In the genomic region with DNA sequence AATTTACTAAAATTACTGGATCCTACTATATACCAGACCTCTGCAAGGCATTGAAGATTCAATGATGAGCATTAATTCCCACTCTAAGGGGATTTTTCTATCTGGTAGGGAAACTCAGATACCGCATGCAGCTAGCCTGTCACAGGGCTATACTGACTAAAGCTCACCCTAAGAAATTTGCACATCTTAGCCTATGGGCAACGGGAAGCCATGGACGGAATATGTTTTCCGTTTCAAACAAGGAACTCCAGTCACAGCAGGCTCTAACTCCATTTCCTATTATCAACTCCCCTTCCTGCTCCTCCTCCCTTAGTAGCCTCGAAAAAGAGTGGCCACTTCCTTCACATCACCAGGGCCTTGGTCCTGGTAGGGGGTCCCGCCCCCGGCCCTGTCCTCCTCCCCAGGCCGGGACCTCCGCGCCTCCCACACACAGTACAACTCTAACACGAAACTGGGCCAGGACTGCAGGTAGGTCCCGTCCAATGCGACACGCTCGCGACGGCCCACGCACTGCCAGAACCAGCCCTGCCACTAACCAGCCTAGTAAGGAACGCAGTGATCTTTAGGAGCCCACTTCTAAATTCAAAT, we compare ENCODE assay signal across 8 cellular contexts. TPM values are rescaled to one million over a fixed set of nuclear protein-coding genes. Genes with fewer than 3 reads are reported as not detected.
DNase-seq lines count a peak whose midpoint lies in the region; ATAC-seq and TF ChIP-seq lines count a peak whose summit lies in the region.

No MANE protein-coding gene starts in this region.

- peak; percentile 21 for ATAC-seq in GM21367 (IDR thresholded peaks at IDR 0.05; ENCODE audit: unreplicated experiment)

- peak overlapping the region; percentile 49 for H3K4ac ChIP-seq in trophoblast cell (ENCODE audit: low read depth, low read length)

- peak overlapping the region; percentile 58; the same call in 1 of the 2 replicates for H3K9ac ChIP-seq in HUES48 (ENCODE audit: low read depth, low read length)
- peak overlapping the region; percentile 28 for H3K9ac ChIP-seq in trophoblast cell (ENCODE audit: low read length)

- H3K79me2 ChIP-seq in DOHH2 (ENCODE audit: control insufficient read depth, low read length) (peaks cover 25% of the 10 kb centered on the region), trophoblast cell (ENCODE audit: control insufficient read depth, insufficient read depth, low read length, poor library complexity) (peaks cover 7% of the 10 kb centered on the region)

- WGBS in trophoblast cell (ENCODE audit: extremely low coverage, insufficient coverage, insufficient read length), result no CpG with 5 or more reads among the region's 19 CpGs

- H3K27me3 ChIP-seq in DOHH2 (ENCODE audit: control insufficient read depth, low read length) (no peaks in the 10 kb centered on the region), HUES48 (ENCODE audit: control insufficient read depth, insufficient read depth, low read length) (no peaks in the 10 kb centered on the region), trophoblast cell (ENCODE audit: insufficient read depth, low read length) (no peaks in the 10 kb centered on the region)

- no peak overlapping the region for H2BK12ac ChIP-seq in trophoblast cell (ENCODE audit: low read length)

- no peak overlapping the region for H2AK5ac ChIP-seq in trophoblast cell (ENCODE audit: low read length)

- H3K9me3 ChIP-seq in DOHH2 (ENCODE audit: control insufficient read depth, insufficient read depth, low read length), result no peaks in the 10 kb centered on the region
- H3K9me3 ChIP-seq in HUES48 (ENCODE audit: control insufficient read depth, insufficient read depth, low read length), result no peaks in the 10 kb centered on the region
- H3K9me3 ChIP-seq in trophoblast cell (ENCODE audit: insufficient read depth, low read depth, low read length), result no peaks in the 10 kb centered on the region

- peak overlapping the region; percentile 97 for H4K12ac ChIP-seq in trophoblast cell (ENCODE audit: low read depth, low read length)

- H4K8ac ChIP-seq in trophoblast cell (ENCODE audit: low read depth, low read length), result peak overlapping the region; percentile 92

- H2BK5ac ChIP-seq in trophoblast cell (ENCODE audit: low read depth, low read length, poor library complexity), result peak overlapping the region; percentile 42

- peak overlapping the region; percentile 38 for H2BK120ac ChIP-seq in trophoblast cell (ENCODE audit: insufficient read depth, low read length, poor library complexity)

- peak overlapping the region; percentile 54 for H3K14ac ChIP-seq in trophoblast cell (ENCODE audit: low read length)

- peak; percentile 17 for DNase-seq in germinal center (ENCODE audit: low spot score)
- DNase-seq in trophoblast cell, result no peak
- no peak for DNase-seq in pons (ENCODE audit: low spot score)
- DNase-seq in 8988T, result no peak

- H4K91ac ChIP-seq in trophoblast cell (ENCODE audit: low read depth, low read length), result peak overlapping the region; percentile 87

- no peaks in the 10 kb centered on the region for H3F3A ChIP-seq in DOHH2 (ENCODE audit: control insufficient read depth, insufficient read depth)

- H3K4me1 ChIP-seq in DOHH2 (ENCODE audit: control insufficient read depth, low read length) (peaks cover 20% of the 10 kb centered on the region), HUES48 (ENCODE audit: control insufficient read depth, insufficient read depth, low read length) (peaks cover 5% of the 10 kb centered on the region; the same call in 1 of the 2 replicates), trophoblast cell (ENCODE audit: control insufficient read depth in 1 of 2, insufficient read depth in 2 of 2, low read length in 2 of 2) (peaks cover 4 to 6% of the 10 kb centered on the region in 2 experiments)

- no peak overlapping the region for H3K23ac ChIP-seq in trophoblast cell (ENCODE audit: low read length)

- peak overlapping the region; percentile 100 for H3K4me3 ChIP-seq in DOHH2 (ENCODE audit: low read length)
- H3K4me3 ChIP-seq in HUES48 (ENCODE audit: low read depth, low read length), result peak overlapping the region; percentile 98
- peak overlapping the region; percentile 92 for H3K4me3 ChIP-seq in WI38 (ENCODE audit: low read depth, low read length)
- peak overlapping the region; percentile 63 for H3K4me3 ChIP-seq in trophoblast cell (ENCODE audit: low read depth, low read length)

- H4K20me1 ChIP-seq in DOHH2 (ENCODE audit: control insufficient read depth, insufficient read depth, low read depth, low read length), result no peaks in the 10 kb centered on the region

- TF ChIP-seq CTCF in DOHH2 (IDR thresholded peaks at IDR 0.05; ENCODE audit: low read depth, low read length, poor library complexity, severe bottlenecking) (no peak), WI38 (IDR thresholded peaks at IDR 0.05; ENCODE audit: low read depth, low read length) (no peak)

- peak overlapping the region; percentile 98 for H3K4me2 ChIP-seq in DOHH2 (ENCODE audit: low read length)
- H3K4me2 ChIP-seq in trophoblast cell (ENCODE audit: low read length), result peak overlapping the region; percentile 77

- H3K36me3 ChIP-seq in DOHH2 (ENCODE audit: control insufficient read depth, low read length) (peaks cover 37% of the 10 kb centered on the region), HUES48 (ENCODE audit: control insufficient read depth, insufficient read depth, low read length) (peaks cover 25% of the 10 kb centered on the region), trophoblast cell (ENCODE audit: control insufficient read depth in 1 of 2, insufficient read depth in 2 of 2, low read length in 2 of 2) (peaks cover 4 to 18% of the 10 kb centered on the region in 2 experiments)

- H3K79me1 ChIP-seq in trophoblast cell (ENCODE audit: low read length), result peaks cover 7% of the 10 kb centered on the region

- no peaks in the 10 kb centered on the region for H3K9me2 ChIP-seq in DOHH2 (replicated peaks; ENCODE audit: control insufficient read depth, low read length)

- H2AFZ ChIP-seq in trophoblast cell (ENCODE audit: insufficient read depth, low read length, poor library complexity), result peak overlapping the region; percentile 93

- H3K27ac ChIP-seq in DOHH2 (ENCODE audit: low read depth, low read length), result peak overlapping the region; percentile 48
- H3K27ac ChIP-seq in HUES48 (ENCODE audit: low read depth, low read length), result peak overlapping the region; percentile 97
- H3K27ac ChIP-seq in trophoblast cell (ENCODE audit: low read depth, low read length), result peak overlapping the region; percentile 65

- peak overlapping the region; percentile 73 for H3K18ac ChIP-seq in trophoblast cell (ENCODE audit: low read length)

RNA-seq across cellular contexts. Expression of gene COX5B, which starts 0.7 kb away (rescaled TPM):
- polyA plus RNA-seq in trophoblast cell (2013), result 206 and 215 TPM in 2 replicates

RNA-seq across cellular contexts. Expression of gene ACTR1B, which starts 18.6 kb away (rescaled TPM):
- polyA plus RNA-seq in trophoblast cell (2013), result 40.9 and 41.1 TPM in 2 replicates

RNA-seq across cellular contexts. Expression of gene C2orf92, which starts 24.3 kb away (rescaled TPM):
- polyA plus RNA-seq in trophoblast cell (2013), result 4.4 TPM in 2 replicates

RNA-seq across cellular contexts. Expression of gene ANKRD36B, which starts 55.5 kb away (rescaled TPM):
- 5.3 and 6.0 TPM in 2 replicates for polyA plus RNA-seq in trophoblast cell (2013)
